In the genomic region with DNA sequence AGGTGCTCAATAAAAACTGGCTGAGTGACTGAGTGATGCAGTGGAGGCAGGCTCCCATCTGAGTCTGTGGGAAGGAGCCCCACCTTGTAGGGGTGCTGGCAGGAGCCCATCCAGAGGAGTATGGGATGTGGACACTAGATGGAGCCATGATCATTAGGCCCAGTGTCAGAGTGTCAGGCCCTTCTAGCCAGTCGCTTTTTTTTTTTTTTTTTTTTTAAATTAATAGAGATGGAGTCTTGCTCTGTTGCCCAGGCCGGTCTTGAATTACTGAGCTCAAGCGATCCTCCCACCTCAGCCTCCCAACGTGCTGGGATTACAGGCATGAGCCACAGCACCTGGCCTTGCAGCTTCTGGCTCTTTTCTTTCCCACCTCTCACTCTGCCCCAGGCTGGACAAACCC, we compare ENCODE assay signal across 8 cellular contexts. TPM values are rescaled to one million over a fixed set of nuclear protein-coding genes. Genes with fewer than 3 reads are reported as not detected.
A peak's percentile ranks its signal among the peaks of the same experiment; 100 is the strongest.
DNase-seq lines count a peak whose midpoint lies in the region; ATAC-seq and TF ChIP-seq lines count a peak whose summit lies in the region.

No MANE protein-coding gene starts in this region.

- CTCF ChIA-PET in CD4-positive, alpha-beta T cell (lab: Charles Lee), result interaction anchor here (0.6 to 0.9 kb wide), 5 partner anchors 13 to 1341 kb away, joined by 3 to 5 read pairs (median 3); no protein-coding TSS in a partner anchor
- CTCF ChIA-PET in naive thymus-derived CD4-positive, alpha-beta T cell (lab: Charles Lee), result interaction anchor here (0.6 to 1.4 kb wide), 5 partner anchors 10 to 265 kb away, joined by 3 to 4 read pairs (median 3); no protein-coding TSS in a partner anchor

- H3K36me3 Mint-ChIP-seq in CD4-positive, alpha-beta T cell (ENCODE audit: low read depth), result peaks cover 12% of the 10 kb centered on the region
- peaks cover 0 to 7% (median 0%) of the 10 kb centered on the region in 5 donors for H3K36me3 Mint-ChIP-seq in naive thymus-derived CD4-positive, alpha-beta T cell

- peaks cover 0 to 6% (median 0%) of the 10 kb centered on the region in 3 experiments for H3K36me3 ChIP-seq in naive thymus-derived CD4-positive, alpha-beta T cell (ENCODE audit: control insufficient read depth in 2 of 3, insufficient read depth in 3 of 3, low read length in 3 of 3)
- peaks cover 4% of the 10 kb centered on the region for H3K36me3 ChIP-seq in upper lobe of right lung

- H3K4me1 Mint-ChIP-seq in CD4-positive, alpha-beta T cell (ENCODE audit: low read depth), result no peaks in the 10 kb centered on the region
- H3K4me1 Mint-ChIP-seq in naive thymus-derived CD4-positive, alpha-beta T cell, result peaks cover 0 to 16% (median 4%) of the 10 kb centered on the region in 7 donors

- H3K27ac ChIP-seq in CD4-positive, alpha-beta T cell (ENCODE audit: low read depth, low read length), result no peak overlapping the region
- H3K27ac ChIP-seq in naive thymus-derived CD4-positive, alpha-beta T cell (ENCODE audit: low read depth, low read length), result no peak overlapping the region
- no peak overlapping the region for H3K27ac ChIP-seq in upper lobe of right lung

- POLR2A ChIA-PET in CD4-positive, alpha-beta T cell (lab: Charles Lee), result no interaction called here
- POLR2A ChIA-PET in naive thymus-derived CD4-positive, alpha-beta T cell (lab: Charles Lee), result interaction anchor here (1.3 kb wide), 1 partner anchor 26 kb away, joined by 4 read pairs; no protein-coding TSS in a partner anchor

- DNase-seq in CD4-positive, alpha-beta T cell, result peak; percentile 33 to 56 (median 41)
- peak; percentile 88 for DNase-seq in HPDE6-E6E7 (ENCODE audit: extremely low spot score)
- peak; percentile 81 for DNase-seq in NOMO-1 treated with DMSO at 0.1 percent for 48 hours (lab: John Stamatoyannopoulos, UW; ENCODE audit: unreplicated experiment)
- peak; percentile 27 for DNase-seq in activated T-cell treated with anti-CD3 and anti-CD28 coated beads for 1 hour (ENCODE audit: low read depth)
- peak in 8 of 9 donors; percentile 42 to 69 (median 57) for DNase-seq in naive thymus-derived CD4-positive, alpha-beta T cell
- no peak for DNase-seq in upper lobe of right lung

- H3K4me3 Mint-ChIP-seq in CD4-positive, alpha-beta T cell, result no peak overlapping the region
- no peak overlapping the region for H3K4me3 Mint-ChIP-seq in naive thymus-derived CD4-positive, alpha-beta T cell

- H3K27me3 Mint-ChIP-seq in CD4-positive, alpha-beta T cell, result no peaks in the 10 kb centered on the region
- H3K27me3 Mint-ChIP-seq in naive thymus-derived CD4-positive, alpha-beta T cell, result no peaks in the 10 kb centered on the region

- peak; percentile 99 for ATAC-seq in CD4-positive, alpha-beta T cell (ENCODE audit: poor library complexity)
- ATAC-seq in GM19328 (IDR thresholded peaks at IDR 0.05; ENCODE audit: unreplicated experiment), result peak; percentile 76
- ATAC-seq in esophagus mucosa, result peak; percentile 91
- ATAC-seq in naive thymus-derived CD4-positive, alpha-beta T cell, result peak; percentile 99
- peak; percentile 94 for ATAC-seq in upper lobe of right lung

- no peak overlapping the region for H3K4me3 ChIP-seq in naive thymus-derived CD4-positive, alpha-beta T cell (ENCODE audit: low read length)
- no peak overlapping the region for H3K4me3 ChIP-seq in upper lobe of right lung

- H3K9me3 ChIP-seq in CD4-positive, alpha-beta T cell (ENCODE audit: control insufficient read depth, low read length), result no peaks in the 10 kb centered on the region
- H3K9me3 ChIP-seq in naive thymus-derived CD4-positive, alpha-beta T cell (ENCODE audit: control insufficient read depth in 2 of 3, low read length in 3 of 3), result no peaks in the 10 kb centered on the region
- no peaks in the 10 kb centered on the region for H3K9me3 ChIP-seq in upper lobe of right lung

- H3K4me1 ChIP-seq in naive thymus-derived CD4-positive, alpha-beta T cell (ENCODE audit: control insufficient read depth in 2 of 2, insufficient read depth in 2 of 2, low read length in 2 of 2), result no peaks in the 10 kb centered on the region
- H3K4me1 ChIP-seq in upper lobe of right lung, result peaks cover 6% of the 10 kb centered on the region

- no peaks in the 10 kb centered on the region for H3K9me3 Mint-ChIP-seq in CD4-positive, alpha-beta T cell
- no peaks in the 10 kb centered on the region for H3K9me3 Mint-ChIP-seq in naive thymus-derived CD4-positive, alpha-beta T cell

- TF ChIP-seq CTCF in CD4-positive, alpha-beta T cell (IDR thresholded peaks at IDR 0.05), result peak; percentile 75
- peak; percentile 74 for TF ChIP-seq CTCF in upper lobe of right lung (IDR thresholded peaks at IDR 0.05)

- no peaks in the 10 kb centered on the region for H3K27me3 ChIP-seq in CD4-positive, alpha-beta T cell (ENCODE audit: control insufficient read depth, insufficient read depth, low read length)
- no peaks in the 10 kb centered on the region for H3K27me3 ChIP-seq in naive thymus-derived CD4-positive, alpha-beta T cell (ENCODE audit: control insufficient read depth in 2 of 2, insufficient read depth in 2 of 2, low read length in 2 of 2)
- H3K27me3 ChIP-seq in upper lobe of right lung, result no peaks in the 10 kb centered on the region

- intact Hi-C loops in CD4-positive, alpha-beta T cell (cut with DNase I, micrococcal nuclease), result loop anchor here (1.0 to 10.0 kb wide), 6 partner anchors 35 to 715 kb away; partner anchors contain the start of gene SDSL (in 1 of the 2)
- intact Hi-C loops in naive thymus-derived CD4-positive, alpha-beta T cell (cut with micrococcal nuclease), result loop anchor here (1.0 to 5.0 kb wide), 7 partner anchors 24 to 715 kb away; partner anchors contain the start of gene TPCN1 (in 2 of the 2)
- intact Hi-C loops in upper lobe of right lung (cut with DNase I), result loop anchor here (10.0 kb wide), 1 partner anchor 228 kb away; the partner anchor contains the start of gene SDSL

- no peak overlapping the region for H3K27ac Mint-ChIP-seq in CD4-positive, alpha-beta T cell
- peak overlapping the region in 1 of 9 donors; percentile 13 for H3K27ac Mint-ChIP-seq in naive thymus-derived CD4-positive, alpha-beta T cell

RNA-seq across cellular contexts. Expression of gene RITA1, which starts 11.5 kb away (rescaled TPM):
- total RNA-seq in CD4-positive, alpha-beta T cell, result 1 to 10 TPM; 2.9 to 3.3 TPM
- total RNA-seq in esophagus mucosa (11.0 TPM), upper lobe of right lung (16.4 TPM)
- 10 to 100 TPM in 3 of 5 experiments, 1 to 10 TPM in 2; 6.4 to 20.2 (median 14.1) TPM for total RNA-seq in naive thymus-derived CD4-positive, alpha-beta T cell
- 10 to 100 TPM; 23.2 to 28.9 TPM for polyA plus RNA-seq in naive thymus-derived CD4-positive, alpha-beta T cell

RNA-seq across cellular contexts. Expression of gene DDX54, which starts 11.7 kb away (rescaled TPM):
- total RNA-seq in CD4-positive, alpha-beta T cell, result 10 to 100 TPM; 56.8 to 61.1 TPM
- total RNA-seq in esophagus mucosa, result 46.6 TPM
- total RNA-seq in naive thymus-derived CD4-positive, alpha-beta T cell, result 10 to 100 TPM; 55.8 to 81.1 (median 76.7) TPM
- polyA plus RNA-seq in naive thymus-derived CD4-positive, alpha-beta T cell, result 10 to 100 TPM; 18.9 to 40.3 TPM
- total RNA-seq in upper lobe of right lung, result 55.8 TPM

RNA-seq across cellular contexts. Expression of gene TPCN1, which starts 24.3 kb away (rescaled TPM):
- total RNA-seq in CD4-positive, alpha-beta T cell, result 10 to 100 TPM; 52.4 to 59.7 TPM
- total RNA-seq in esophagus mucosa, result 35.2 TPM
- total RNA-seq in naive thymus-derived CD4-positive, alpha-beta T cell, result 100 to 1,000 TPM in 3 of 5 experiments, 10 to 100 TPM in 2; 49.5 to 124 (median 107) TPM
- 10 to 100 TPM; 15.3 to 31.2 TPM for polyA plus RNA-seq in naive thymus-derived CD4-positive, alpha-beta T cell
- 51.9 TPM for total RNA-seq in upper lobe of right lung

RNA-seq across cellular contexts. Expression of gene CFAP73, which starts 47.5 kb away (rescaled TPM):
- 1 to 10 TPM in 1 of 2 experiments, under 1 TPM in 1; 0.92 to 1.2 TPM for total RNA-seq in CD4-positive, alpha-beta T cell
- total RNA-seq in esophagus mucosa (0.20 TPM), upper lobe of right lung (not detected)
- total RNA-seq in naive thymus-derived CD4-positive, alpha-beta T cell, result under 1 TPM in 3 of 5 experiments, not detected in 2; 0.29 to 0.88 (median 0.48) TPM
- not detected for polyA plus RNA-seq in naive thymus-derived CD4-positive, alpha-beta T cell
